2 cellular contexts compared by ENCODE assay signal in genomic region chr2:60555794-60556161, GRCh38.
TF ChIP-seq lines count a peak whose summit lies in the region.

No MANE protein-coding gene starts in this region.

TF ChIP-seq in SK-N-SH, 30 proteins besides CTCF, POLR2A, EP300 and RAD21 (continued from another document):
- TF ChIP-seq, protein P1, sequence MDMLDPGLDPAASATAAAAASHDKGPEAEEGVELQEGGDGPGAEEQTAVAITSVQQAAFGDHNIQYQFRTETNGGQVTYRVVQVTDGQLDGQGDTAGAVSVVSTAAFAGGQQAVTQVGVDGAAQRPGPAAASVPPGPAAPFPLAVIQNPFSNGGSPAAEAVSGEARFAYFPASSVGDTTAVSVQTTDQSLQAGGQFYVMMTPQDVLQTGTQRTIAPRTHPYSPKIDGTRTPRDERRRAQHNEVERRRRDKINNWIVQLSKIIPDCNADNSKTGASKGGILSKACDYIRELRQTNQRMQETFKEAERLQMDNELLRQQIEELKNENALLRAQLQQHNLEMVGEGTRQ (IDR thresholded peaks at IDR 0.05; ENCODE audit: borderline replicate concordance, low read depth, low read length) = no peak
- no peak for TF ChIP-seq RXRA (IDR thresholded peaks at IDR 0.05; ENCODE audit: borderline replicate concordance, low read depth)
- TF ChIP-seq, protein P2, sequence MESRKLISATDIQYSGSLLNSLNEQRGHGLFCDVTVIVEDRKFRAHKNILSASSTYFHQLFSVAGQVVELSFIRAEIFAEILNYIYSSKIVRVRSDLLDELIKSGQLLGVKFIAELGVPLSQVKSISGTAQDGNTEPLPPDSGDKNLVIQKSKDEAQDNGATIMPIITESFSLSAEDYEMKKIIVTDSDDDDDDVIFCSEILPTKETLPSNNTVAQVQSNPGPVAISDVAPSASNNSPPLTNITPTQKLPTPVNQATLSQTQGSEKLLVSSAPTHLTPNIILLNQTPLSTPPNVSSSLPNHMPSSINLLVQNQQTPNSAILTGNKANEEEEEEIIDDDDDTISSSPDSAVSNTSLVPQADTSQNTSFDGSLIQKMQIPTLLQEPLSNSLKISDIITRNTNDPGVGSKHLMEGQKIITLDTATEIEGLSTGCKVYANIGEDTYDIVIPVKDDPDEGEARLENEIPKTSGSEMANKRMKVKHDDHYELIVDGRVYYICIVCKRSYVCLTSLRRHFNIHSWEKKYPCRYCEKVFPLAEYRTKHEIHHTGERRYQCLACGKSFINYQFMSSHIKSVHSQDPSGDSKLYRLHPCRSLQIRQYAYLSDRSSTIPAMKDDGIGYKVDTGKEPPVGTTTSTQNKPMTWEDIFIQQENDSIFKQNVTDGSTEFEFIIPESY (IDR thresholded peaks at IDR 0.05; ENCODE audit: borderline replicate concordance, low read depth) = no peak
- no peak for TF ChIP-seq ELF1 (IDR thresholded peaks at IDR 0.05)
- no peak for TF ChIP-seq RFX5 (IDR thresholded peaks at IDR 0.05; ENCODE audit: low read length)
- TF ChIP-seq SMC3 (IDR thresholded peaks at IDR 0.05; ENCODE audit: low read depth, low read length) = no peak

TF ChIP-seq in SK-N-SH treated with all-trans-retinoic acid at 6 μM for 48 hours, 23 proteins besides CTCF, POLR2A, EP300 and RAD21 (continued from another document):
- TF ChIP-seq, protein P3, sequence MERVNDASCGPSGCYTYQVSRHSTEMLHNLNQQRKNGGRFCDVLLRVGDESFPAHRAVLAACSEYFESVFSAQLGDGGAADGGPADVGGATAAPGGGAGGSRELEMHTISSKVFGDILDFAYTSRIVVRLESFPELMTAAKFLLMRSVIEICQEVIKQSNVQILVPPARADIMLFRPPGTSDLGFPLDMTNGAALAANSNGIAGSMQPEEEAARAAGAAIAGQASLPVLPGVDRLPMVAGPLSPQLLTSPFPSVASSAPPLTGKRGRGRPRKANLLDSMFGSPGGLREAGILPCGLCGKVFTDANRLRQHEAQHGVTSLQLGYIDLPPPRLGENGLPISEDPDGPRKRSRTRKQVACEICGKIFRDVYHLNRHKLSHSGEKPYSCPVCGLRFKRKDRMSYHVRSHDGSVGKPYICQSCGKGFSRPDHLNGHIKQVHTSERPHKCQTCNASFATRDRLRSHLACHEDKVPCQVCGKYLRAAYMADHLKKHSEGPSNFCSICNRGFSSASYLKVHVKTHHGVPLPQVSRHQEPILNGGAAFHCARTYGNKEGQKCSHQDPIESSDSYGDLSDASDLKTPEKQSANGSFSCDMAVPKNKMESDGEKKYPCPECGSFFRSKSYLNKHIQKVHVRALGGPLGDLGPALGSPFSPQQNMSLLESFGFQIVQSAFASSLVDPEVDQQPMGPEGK (CRISPR knock-in tag; IDR thresholded peaks at IDR 0.05; ENCODE audit: borderline replicate concordance) = no peak
- TF ChIP-seq ARNTL (CRISPR knock-in tag; IDR thresholded peaks at IDR 0.05; ENCODE audit: borderline replicate concordance, low read depth) = no peak
